1 cellular context compared by ENCODE assay signal in the genomic region with DNA sequence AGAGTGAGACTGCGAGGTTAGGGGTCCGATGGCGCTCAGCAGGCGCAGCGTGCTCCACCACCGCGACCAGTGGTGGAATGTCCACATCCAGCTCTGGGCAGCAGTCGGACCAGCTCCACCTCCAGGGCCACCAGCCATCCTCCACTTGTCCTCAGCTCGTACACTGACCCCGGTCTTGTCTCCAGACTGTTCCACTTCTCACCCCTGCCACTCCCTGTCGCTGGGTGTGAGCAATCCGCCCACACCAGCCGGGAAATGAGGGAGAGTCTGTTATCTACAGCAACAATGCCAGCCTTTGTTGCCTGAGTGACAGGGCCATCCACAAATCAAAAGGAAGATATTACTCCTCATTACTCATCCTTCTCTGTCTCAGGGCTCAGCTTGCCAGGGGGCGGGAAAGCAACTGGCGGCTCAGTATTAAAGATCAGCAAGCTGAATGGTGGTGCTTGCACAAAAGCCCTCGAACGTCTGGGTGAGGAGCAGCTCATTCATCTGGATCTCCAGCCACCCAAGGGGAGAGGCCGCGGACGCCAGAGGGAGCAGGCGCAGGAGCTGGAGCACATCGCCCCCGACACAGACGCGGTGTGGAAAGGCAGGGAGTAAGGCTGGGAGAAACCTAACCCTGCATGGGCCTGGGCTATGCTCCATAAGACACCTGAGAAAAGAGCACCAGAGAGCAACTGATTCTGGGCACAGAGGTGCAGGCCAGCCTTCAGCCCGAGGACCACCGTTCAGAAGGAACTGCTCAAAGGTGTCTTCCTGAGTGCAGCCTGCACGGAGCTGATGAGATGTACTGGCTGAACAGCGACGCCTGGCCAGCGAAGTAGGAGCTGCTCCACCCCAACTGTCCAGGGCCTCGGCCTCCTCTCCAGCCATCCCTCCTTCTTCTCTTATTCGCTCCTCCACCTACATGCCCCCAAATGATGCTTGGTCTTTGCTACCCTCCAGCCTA.
TF ChIP-seq lines count a peak whose summit lies in the region.

No MANE protein-coding gene starts in this region.

TF ChIP-seq in K562, 482 proteins besides CTCF, POLR2A, EP300 and RAD21 (continued from another document):
- TF ChIP-seq, protein P1, sequence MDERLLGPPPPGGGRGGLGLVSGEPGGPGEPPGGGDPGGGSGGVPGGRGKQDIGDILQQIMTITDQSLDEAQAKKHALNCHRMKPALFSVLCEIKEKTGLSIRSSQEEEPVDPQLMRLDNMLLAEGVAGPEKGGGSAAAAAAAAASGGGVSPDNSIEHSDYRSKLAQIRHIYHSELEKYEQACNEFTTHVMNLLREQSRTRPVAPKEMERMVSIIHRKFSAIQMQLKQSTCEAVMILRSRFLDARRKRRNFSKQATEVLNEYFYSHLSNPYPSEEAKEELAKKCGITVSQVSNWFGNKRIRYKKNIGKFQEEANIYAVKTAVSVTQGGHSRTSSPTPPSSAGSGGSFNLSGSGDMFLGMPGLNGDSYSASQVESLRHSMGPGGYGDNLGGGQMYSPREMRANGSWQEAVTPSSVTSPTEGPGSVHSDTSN (CRISPR knock-in tag; IDR thresholded peaks at IDR 0.05; ENCODE audit: low read depth): peak; percentile 33; the same call in 1 of the 2 replicates
- TF ChIP-seq, protein P1 (tag; conservative IDR thresholded peaks at IDR 0.05; ENCODE audit: low read depth): peak; percentile 85
- TF ChIP-seq, protein P2, sequence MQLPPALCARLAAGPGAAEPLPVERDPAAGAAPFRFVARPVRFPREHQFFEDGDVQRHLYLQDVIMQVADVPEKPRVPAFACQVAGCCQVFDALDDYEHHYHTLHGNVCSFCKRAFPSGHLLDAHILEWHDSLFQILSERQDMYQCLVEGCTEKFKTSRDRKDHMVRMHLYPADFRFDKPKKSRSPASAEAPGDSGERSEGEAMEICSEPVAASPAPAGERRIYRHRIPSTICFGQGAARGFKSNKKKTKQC (CRISPR knock-in tag; IDR thresholded peaks at IDR 0.05): no peak
- TF ChIP-seq ZNF184 (CRISPR knock-in tag; IDR thresholded peaks at IDR 0.05) (peak; percentile 52; the same call in 1 of the 2 replicates), NCOA6 (IDR thresholded peaks at IDR 0.05) (no peak), MCM5 (IDR thresholded peaks at IDR 0.05; ENCODE audit: low read depth) (no peak), NONO (IDR thresholded peaks at IDR 0.05; ENCODE audit: low read depth in 2 of 2, low read length in 1 of 2) (no peak), BCL6 (CRISPR knock-in tag; IDR thresholded peaks at IDR 0.05) (no peak), CBFA2T3 (IDR thresholded peaks at IDR 0.05) (peak; percentile 5; the same call in 1 of the 2 replicates), CEBPG (CRISPR knock-in tag; IDR thresholded peaks at IDR 0.05) (no peak), CEBPG (tag; conservative IDR thresholded peaks at IDR 0.05 in 1 of 2, IDR thresholded peaks at IDR 0.05 in 1 of 2) (no peak), EGR1 (conservative IDR thresholded peaks at IDR 0.05) (peak; percentile 79), ZNF24 (IDR thresholded peaks at IDR 0.05) (no peak)
- TF ChIP-seq, protein P3, sequence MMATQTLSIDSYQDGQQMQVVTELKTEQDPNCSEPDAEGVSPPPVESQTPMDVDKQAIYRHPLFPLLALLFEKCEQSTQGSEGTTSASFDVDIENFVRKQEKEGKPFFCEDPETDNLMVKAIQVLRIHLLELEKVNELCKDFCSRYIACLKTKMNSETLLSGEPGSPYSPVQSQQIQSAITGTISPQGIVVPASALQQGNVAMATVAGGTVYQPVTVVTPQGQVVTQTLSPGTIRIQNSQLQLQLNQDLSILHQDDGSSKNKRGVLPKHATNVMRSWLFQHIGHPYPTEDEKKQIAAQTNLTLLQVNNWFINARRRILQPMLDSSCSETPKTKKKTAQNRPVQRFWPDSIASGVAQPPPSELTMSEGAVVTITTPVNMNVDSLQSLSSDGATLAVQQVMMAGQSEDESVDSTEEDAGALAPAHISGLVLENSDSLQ (IDR thresholded peaks at IDR 0.05): peak; percentile 96
- TF ChIP-seq, protein P4, sequence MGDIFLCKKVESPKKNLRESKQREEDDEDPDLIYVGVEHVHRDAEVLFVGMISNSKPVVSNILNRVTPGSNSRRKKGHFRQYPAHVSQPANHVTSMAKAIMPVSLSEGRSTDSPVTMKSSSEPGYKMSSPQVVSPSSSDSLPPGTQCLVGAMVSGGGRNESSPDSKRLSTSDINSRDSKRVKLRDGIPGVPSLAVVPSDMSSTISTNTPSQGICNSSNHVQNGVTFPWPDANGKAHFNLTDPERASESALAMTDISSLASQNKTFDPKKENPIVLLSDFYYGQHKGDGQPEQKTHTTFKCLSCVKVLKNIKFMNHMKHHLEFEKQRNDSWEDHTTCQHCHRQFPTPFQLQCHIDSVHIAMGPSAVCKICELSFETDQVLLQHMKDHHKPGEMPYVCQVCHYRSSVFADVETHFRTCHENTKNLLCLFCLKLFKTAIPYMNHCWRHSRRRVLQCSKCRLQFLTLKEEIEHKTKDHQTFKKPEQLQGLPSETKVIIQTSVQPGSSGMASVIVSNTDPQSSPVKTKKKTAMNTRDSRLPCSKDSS (IDR thresholded peaks at IDR 0.05; ENCODE audit: low read depth, partially characterized antibody): no peak
TF ChIP-seq in K562: peak in this region for 6.
